ENCODE assay signal across 28 cellular contexts in genomic region chr9:18182636-18183035, GRCh38.
"Had no signal": no experiment of that assay in that cellular context is flagged by ENCODE, and none has a peak within 500 bp of the region (broad histone marks: within the 10 kb centered on the region; RNA-seq: fewer than 3 reads in every experiment).

No MANE protein-coding gene starts in this region.

- H3K9ac ChIP-seq: neural progenitor cell, parathyroid adenoma had no signal

- H3K27me3 ChIP-seq: neural progenitor cell, ovary, right lobe of liver, sigmoid colon, spleen, suprapubic skin, testis, tibial artery, upper lobe of right lung, uterus had no signal

- ATAC-seq: naive thymus-derived CD4-positive, alpha-beta T cell; natural killer cell; psoas muscle; right cardiac atrium; right lobe of liver; stimulated activated memory B cell treated with anti-CD40 and anti-IgM and Interleukin-4, amounts not matched to agents 10 μg/mL and 1 μg/mL and 100 μg/mL, for 72 hours; stimulated activated naive CD8-positive, alpha-beta T cell treated with anti-CD3 and anti-CD28 coated beads, Interleukin-15, amount 100 ng/mL, for 72 hours; stimulated activated naive CD8-positive, alpha-beta T cell treated with anti-CD3 and anti-CD28 coated beads, Interleukin-15, Interleukin-2, amounts not matched to agents 100 U/mL and 50 U/mL, for 24 hours; upper lobe of right lung had no signal

- H3K4me3 ChIP-seq: neural progenitor cell, ovary, psoas muscle, right lobe of liver, sigmoid colon, smooth muscle cell, spleen, suprapubic skin, testis, tibial artery, upper lobe of right lung, uterus had no signal

- H3K36me3 ChIP-seq: neural progenitor cell, ovary, right lobe of liver, sigmoid colon, spleen, suprapubic skin, tibial artery, upper lobe of right lung, uterus had no signal

- H3K4me1 ChIP-seq: neural progenitor cell, parathyroid adenoma, psoas muscle, right lobe of liver, spleen, suprapubic skin, testis, upper lobe of right lung, uterus had no signal

- DNase-seq: naive thymus-derived CD4-positive, alpha-beta T cell; natural killer cell; occipital lobe; ovary; posterior cingulate gyrus; psoas muscle; right cardiac atrium; right lobe of liver; sigmoid colon; spleen; stimulated activated CD4-positive, alpha-beta T cell treated with anti-CD3 and anti-CD28 coated beads, Interleukin-12 subunit alpha, Interleukin-12 subunit beta, amount 100 ng/mL, for 4 hours; stimulated activated CD4-positive, alpha-beta T cell treated with anti-CD3 and anti-CD28 coated beads, Interleukin-1b, Interleukin-23, amount 100 ng/mL, for 48 hours; stimulated activated CD4-positive, alpha-beta T cell treated with anti-CD3 and anti-CD28 coated beads, Interleukin-4, amount 100 ng/mL, for 1 hour; stimulated activated CD4-positive, alpha-beta T cell treated with anti-CD3 and anti-CD28 coated beads, Interleukin-4, amount 100 ng/mL, for 4 hours; stimulated activated CD8-positive, alpha-beta memory T cell treated with anti-CD3 and anti-CD28 coated beads, Interleukin-4, amount 100 ng/mL, for 48 hours; stimulated activated naive CD4-positive, alpha-beta T cell; stimulated activated naive CD8-positive, alpha-beta T cell treated with anti-CD3 and anti-CD28 coated beads, Interleukin-15, amount 100 ng/mL, for 72 hours; stimulated activated naive CD8-positive, alpha-beta T cell treated with anti-CD3 and anti-CD28 coated beads, Interleukin-15, Interleukin-2, amounts not matched to agents 100 U/mL and 50 U/mL, for 24 hours; substantia nigra; testis; tibial artery; upper lobe of right lung; uterus had no signal

- H3K9me3 ChIP-seq: ovary, psoas muscle, right lobe of liver, sigmoid colon, spleen, suprapubic skin, testis, tibial artery, upper lobe of right lung, uterus had no signal

- H3K27ac ChIP-seq: neural progenitor cell, ovary, parathyroid adenoma, psoas muscle, right lobe of liver, spleen, suprapubic skin, testis, tibial artery, upper lobe of right lung, uterus had no signal
